Comparison of ENCODE assay signal across 15 cellular contexts in the genomic region with DNA sequence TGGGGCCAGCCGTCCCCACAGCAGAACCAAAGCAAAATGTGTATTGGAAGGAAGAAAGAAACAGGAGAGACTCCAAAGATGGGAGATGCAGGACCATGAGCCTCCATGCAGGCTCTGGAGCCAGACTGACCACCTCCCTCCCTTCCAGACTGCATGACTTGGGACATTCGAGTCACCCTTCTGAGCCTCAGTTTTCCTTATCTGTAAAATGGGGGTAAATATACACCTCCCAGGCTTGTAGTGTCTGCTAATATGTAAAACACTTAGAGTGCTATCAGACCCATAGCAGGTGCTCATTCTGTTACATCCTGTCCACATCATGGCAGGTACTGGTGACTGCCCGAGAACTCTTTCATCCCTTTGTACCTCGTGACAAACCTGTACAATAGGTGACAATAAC.
DNase-seq lines count a peak whose midpoint lies in the region; ATAC-seq lines count a peak whose summit lies in the region.
"Had no signal": no experiment of that assay in that cellular context is flagged by ENCODE, and none has a peak within 500 bp of the region (broad histone marks: within the 10 kb centered on the region; RNA-seq: fewer than 3 reads in every experiment).

No MANE protein-coding gene starts in this region.

- peak overlapping the region; percentile 68 to 87 for H3K27ac Mint-ChIP-seq in stimulated activated naive CD8-positive, alpha-beta T cell treated with anti-CD3 and anti-CD28 coated beads, Interleukin-15, amount 100 ng/mL, for 72 hours
- H3K27ac Mint-ChIP-seq in T-helper 17 cell (peak overlapping the region; percentile 24), memory B cell (peak overlapping the region; percentile 17)
- H3K27ac Mint-ChIP-seq: B cell; CD8-positive, alpha-beta T cell had no signal

- DNase-seq in stimulated activated naive CD8-positive, alpha-beta T cell treated with anti-CD3 and anti-CD28 coated beads, Interleukin-15, amount 100 ng/mL, for 72 hours: no peak
- DNase-seq in stimulated activated naive CD8-positive, alpha-beta T cell treated with anti-CD3 and anti-CD28 coated beads, Interleukin-15, Interleukin-2, amounts not matched to agents 100 U/mL and 50 U/mL, for 24 hours: no peak
- DNase-seq in T-helper 17 cell: no peak
- DNase-seq in memory B cell (ENCODE audit: low spot score in 2 of 2): no peak
- no peak for DNase-seq in activated T-cell treated with anti-CD3 and anti-CD28 coated beads, Interleukin-2, amount 50 U/mL, for 4 hours
- DNase-seq: 8988T; Calu3; CD8-positive, alpha-beta T cell; DMS79 treated with DMSO at 0.1 percent for 48 hours; GF-D8; GM23248; HCEC 1CT had no signal

- H3K27me3 Mint-ChIP-seq in stimulated activated naive CD8-positive, alpha-beta T cell treated with anti-CD3 and anti-CD28 coated beads, Interleukin-15, amount 100 ng/mL, for 72 hours: no peaks in the 10 kb centered on the region
- H3K27me3 Mint-ChIP-seq in T-helper 17 cell: no peaks in the 10 kb centered on the region
- no peaks in the 10 kb centered on the region for H3K27me3 Mint-ChIP-seq in memory B cell
- no peaks in the 10 kb centered on the region for H3K27me3 Mint-ChIP-seq in activated T-cell treated with anti-CD3 and anti-CD28 coated beads, Interleukin-2, amount 50 U/mL, for 4 hours (ENCODE audit: low read depth)
- H3K27me3 Mint-ChIP-seq: B cell had no signal

- H3K4me3 Mint-ChIP-seq in stimulated activated naive CD8-positive, alpha-beta T cell treated with anti-CD3 and anti-CD28 coated beads, Interleukin-15, amount 100 ng/mL, for 72 hours: no peak overlapping the region
- H3K4me3 Mint-ChIP-seq in T-helper 17 cell (no peak overlapping the region), memory B cell (no peak overlapping the region)
- H3K4me3 Mint-ChIP-seq in activated T-cell treated with anti-CD3 and anti-CD28 coated beads, Interleukin-2, amount 50 U/mL, for 4 hours: no peak overlapping the region
- H3K4me3 Mint-ChIP-seq: B cell; CD8-positive, alpha-beta T cell had no signal

- H3K4me1 Mint-ChIP-seq in stimulated activated naive CD8-positive, alpha-beta T cell treated with anti-CD3 and anti-CD28 coated beads, Interleukin-15, amount 100 ng/mL, for 72 hours: no peaks in the 10 kb centered on the region
- H3K4me1 Mint-ChIP-seq in T-helper 17 cell (peaks cover 6% of the 10 kb centered on the region), memory B cell (peaks cover 32% of the 10 kb centered on the region)
- H3K4me1 Mint-ChIP-seq in activated T-cell treated with anti-CD3 and anti-CD28 coated beads, Interleukin-2, amount 50 U/mL, for 4 hours (ENCODE audit: low read depth): no peaks in the 10 kb centered on the region

- H3K36me3 Mint-ChIP-seq in T-helper 17 cell (ENCODE audit: low read depth) (peaks cover 2% of the 10 kb centered on the region), memory B cell (peaks cover 24% of the 10 kb centered on the region)
- H3K36me3 Mint-ChIP-seq in activated T-cell treated with anti-CD3 and anti-CD28 coated beads, Interleukin-2, amount 50 U/mL, for 4 hours (ENCODE audit: insufficient read depth): peaks cover 9% of the 10 kb centered on the region

- H3K9me3 ChIP-seq in T-helper 17 cell (ENCODE audit: control insufficient read depth, low read length, poor library complexity, severe bottlenecking): no peaks in the 10 kb centered on the region

- H3K9me3 Mint-ChIP-seq in stimulated activated naive CD8-positive, alpha-beta T cell treated with anti-CD3 and anti-CD28 coated beads, Interleukin-15, amount 100 ng/mL, for 72 hours: no peaks in the 10 kb centered on the region
- H3K9me3 Mint-ChIP-seq in memory B cell: peaks cover 2% of the 10 kb centered on the region
- no peaks in the 10 kb centered on the region for H3K9me3 Mint-ChIP-seq in activated T-cell treated with anti-CD3 and anti-CD28 coated beads, Interleukin-2, amount 50 U/mL, for 4 hours
- H3K9me3 Mint-ChIP-seq: CD8-positive, alpha-beta T cell had no signal

- no peak for ATAC-seq in stimulated activated naive CD8-positive, alpha-beta T cell treated with anti-CD3 and anti-CD28 coated beads, Interleukin-15, amount 100 ng/mL, for 72 hours
- no peak for ATAC-seq in stimulated activated naive CD8-positive, alpha-beta T cell treated with anti-CD3 and anti-CD28 coated beads, Interleukin-15, Interleukin-2, amounts not matched to agents 100 U/mL and 50 U/mL, for 24 hours
- ATAC-seq in T-helper 17 cell (no peak), memory B cell (ENCODE audit: low read depth) (no peak), GM19023 (IDR thresholded peaks at IDR 0.05; ENCODE audit: unreplicated experiment) (no peak), GM21723 (IDR thresholded peaks at IDR 0.05; ENCODE audit: unreplicated experiment) (no peak)
- no peak for ATAC-seq in activated T-cell treated with anti-CD3 and anti-CD28 coated beads, Interleukin-2, amount 50 U/mL, for 4 hours
- ATAC-seq: CD8-positive, alpha-beta T cell had no signal

Comparison
In these comparisons a context has a peak if more than half of its experiments do, and no peak if none do; other contexts are left out.
1. H3K27ac Mint-ChIP-seq: peak in every context shown above with its lines; median percentile 78 in stimulated activated naive CD8-positive, alpha-beta T cell treated with anti-CD3 and anti-CD28 coated beads, Interleukin-15, amount 100 ng/mL, for 72 hours; 24 in T-helper 17 cell; 17 in memory B cell.